31 cellular contexts compared by ENCODE assay signal in the genomic region with DNA sequence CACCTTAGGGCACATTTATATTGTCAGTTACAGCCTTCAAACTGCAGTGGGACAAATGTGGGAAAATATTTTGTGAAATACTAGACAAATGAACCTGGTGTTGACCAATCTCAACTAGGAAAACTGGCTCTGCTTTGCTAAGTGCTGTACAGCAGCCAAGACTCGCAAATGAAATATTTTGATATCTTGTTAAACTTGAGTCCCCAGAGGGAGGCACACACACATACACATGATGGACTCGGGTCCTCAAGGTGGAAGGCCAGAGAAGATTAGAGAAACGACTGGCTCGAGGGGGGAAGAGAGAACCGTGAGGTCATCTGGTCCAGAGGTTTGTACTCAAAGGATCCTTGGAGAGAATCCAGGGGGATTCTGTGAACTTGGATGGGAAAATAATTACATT.
DNase-seq lines count a peak whose midpoint lies in the region; ATAC-seq, FAIRE-seq and TF ChIP-seq lines count a peak whose summit lies in the region.
"Had no signal": no experiment of that assay in that cellular context is flagged by ENCODE, and none has a peak within 500 bp of the region (broad histone marks: within the 10 kb centered on the region; RNA-seq: fewer than 3 reads in every experiment).

No MANE protein-coding gene starts in this region.

- intact Hi-C loops in pancreas (cut with DNase I): no loop called here
- intact Hi-C loops in kidney (cut with DNase I): no loop called here

- H2AFZ ChIP-seq in astrocyte (ENCODE audit: low read depth, low read length): no peak overlapping the region

- H3K4me3 ChIP-seq in HEK293 (ENCODE audit: low read depth, low read length): no peak overlapping the region
- H3K4me3 ChIP-seq in astrocyte (ENCODE audit: insufficient read depth, low read depth, low read length): no peak overlapping the region
- no peak overlapping the region for H3K4me3 ChIP-seq in gastroesophageal sphincter
- H3K4me3 ChIP-seq in pancreas: no peak overlapping the region
- no peak overlapping the region for H3K4me3 ChIP-seq in kidney (ENCODE audit: low read length in 2 of 2)
- H3K4me3 ChIP-seq: BLaER1, heart right ventricle, SK-N-MC, transverse colon had no signal

- no peak overlapping the region for H3K4me2 ChIP-seq in astrocyte (ENCODE audit: low read length)
- H3K4me2 ChIP-seq: BLaER1 had no signal

- no peaks in the 10 kb centered on the region for H3K36me3 ChIP-seq in HEK293 (ENCODE audit: control insufficient read depth in 2 of 2, insufficient read depth in 1 of 2, low read length in 2 of 2)
- H3K36me3 ChIP-seq in astrocyte (ENCODE audit: insufficient read depth, low read length): no peaks in the 10 kb centered on the region
- no peaks in the 10 kb centered on the region for H3K36me3 ChIP-seq in gastroesophageal sphincter
- H3K36me3 ChIP-seq in pancreas: no peaks in the 10 kb centered on the region
- H3K36me3 ChIP-seq in kidney (ENCODE audit: control insufficient read depth in 1 of 2, insufficient read depth in 2 of 2, low read length in 2 of 2): no peaks in the 10 kb centered on the region
- H3K36me3 ChIP-seq: BLaER1, heart right ventricle, neutrophil, transverse colon had no signal

- POLR2A ChIA-PET in HEK293 (lab: Yijun Ruan, JAX): no interaction called here

- peak; percentile 25 for ATAC-seq in gastroesophageal sphincter
- ATAC-seq in pancreas: peak in 3 of 4 donors; percentile 32 to 58 (median 44)
- ATAC-seq: foreskin keratinocyte had no signal

- no peak for DNase-seq in astrocyte (ENCODE audit: low read depth)
- no peak for DNase-seq in pancreas
- no peak for DNase-seq in progenitor cell of endocrine pancreas (ENCODE audit: low spot score, unreplicated experiment)
- no peak for DNase-seq in kidney
- no peak for DNase-seq in GOT3 (lab: John Stamatoyannopoulos, UW)
- DNase-seq: activated CD4-positive, CD25-positive, alpha-beta regulatory T cell treated with anti-CD3 and anti-CD28 coated beads, Interleukin-2, amount 50 U/mL, for 72 hours; activated T-cell treated with anti-CD3 and anti-CD28 coated beads for 4 hours; cerebellar nuclear complex; DMS79; foreskin keratinocyte; GF-D8; heart right ventricle; KBM-7; NCI-H1417; NCI-H2081; NCI-H226; small intestine; stimulated activated CD4-positive, alpha-beta T cell treated with anti-CD3 and anti-CD28 coated beads, Interleukin-1b, Interleukin-23, amount 100 ng/mL, for 48 hours; transverse colon had no signal

- H3K4me1 Mint-ChIP-seq in astrocyte (ENCODE audit: low read depth, unreplicated experiment) (peaks cover 3% of the 10 kb centered on the region), progenitor cell of endocrine pancreas (ENCODE audit: low read depth) (peaks cover 5% of the 10 kb centered on the region)
- H3K4me1 Mint-ChIP-seq: memory B cell had no signal

- H3K4me3 Mint-ChIP-seq in astrocyte (ENCODE audit: unreplicated experiment): peak overlapping the region; percentile 20
- H3K4me3 Mint-ChIP-seq in progenitor cell of endocrine pancreas (ENCODE audit: low read depth): no peak overlapping the region
- H3K4me3 Mint-ChIP-seq: activated naive CD8-positive, alpha-beta T cell; memory B cell; T-helper 1 cell treated with Interleukin-12 subunit alpha and Interleukin-12 subunit beta and Interleukin-4 antibody, amounts not matched to agents 30 μg/mL and 1 μg/mL, for 36 hours had no signal

- CTCF ChIA-PET in HEK293 (lab: Yijun Ruan, JAX): no interaction called here

- H3K27me3 Mint-ChIP-seq in astrocyte (ENCODE audit: low read depth, unreplicated experiment) (peaks cover 4% of the 10 kb centered on the region), progenitor cell of endocrine pancreas (peaks cover 6% of the 10 kb centered on the region)
- H3K27me3 Mint-ChIP-seq: memory B cell had no signal

- 35 to 43% methylated on average over 2 to 5 of the region's 5 CpGs for WGBS in gastroesophageal sphincter (ENCODE audit: low coverage in 1 of 2), 2 donors
- WGBS in pancreas, 2 donors: 12 to 19% methylated on average over 5 of the region's 5 CpGs

- no peaks in the 10 kb centered on the region for H3K9me3 Mint-ChIP-seq in astrocyte (ENCODE audit: unreplicated experiment)
- H3K9me3 Mint-ChIP-seq in progenitor cell of endocrine pancreas (ENCODE audit: low read depth): peaks cover 4% of the 10 kb centered on the region
- H3K9me3 Mint-ChIP-seq: memory B cell; T-helper 1 cell treated with Interleukin-12 subunit alpha and Interleukin-12 subunit beta and Interleukin-4 antibody, amounts not matched to agents 30 μg/mL and 1 μg/mL, for 36 hours had no signal

- H3K9ac ChIP-seq in astrocyte (ENCODE audit: low read length) (no peak overlapping the region), kidney (ENCODE audit: low read length in 2 of 2) (no peak overlapping the region)
- H3K9ac ChIP-seq: BLaER1 had no signal

- H3K36me3 Mint-ChIP-seq in astrocyte (ENCODE audit: low read depth, unreplicated experiment) (peaks cover 2% of the 10 kb centered on the region), progenitor cell of endocrine pancreas (ENCODE audit: insufficient read depth) (peaks cover 2% of the 10 kb centered on the region)
- H3K36me3 Mint-ChIP-seq: activated naive CD8-positive, alpha-beta T cell; memory B cell had no signal

- H3K27me3 ChIP-seq in astrocyte (ENCODE audit: insufficient read depth, low read length) (no peaks in the 10 kb centered on the region), gastroesophageal sphincter (no peaks in the 10 kb centered on the region), pancreas (no peaks in the 10 kb centered on the region)
- H3K27me3 ChIP-seq: BLaER1, foreskin keratinocyte, heart right ventricle, neutrophil, transverse colon had no signal

- H4K20me1 ChIP-seq in astrocyte (ENCODE audit: insufficient read depth, low read length): no peaks in the 10 kb centered on the region
- H4K20me1 ChIP-seq: BLaER1 had no signal

- H3K4me1 ChIP-seq in HEK293 (ENCODE audit: control insufficient read depth, insufficient read depth, low read length) (no peaks in the 10 kb centered on the region; the same call in 1 of the 2 replicates), astrocyte (ENCODE audit: insufficient read depth, low read length) (no peaks in the 10 kb centered on the region), gastroesophageal sphincter (peaks cover 0 to 4% (median 3%) of the 10 kb centered on the region in 3 donors), pancreas (peaks cover 5 to 7% (median 6%) of the 10 kb centered on the region in 3 donors), kidney (ENCODE audit: control insufficient read depth in 1 of 2, insufficient read depth in 1 of 2, low read depth in 1 of 2, low read length in 2 of 2) (no peaks in the 10 kb centered on the region)
- H3K4me1 ChIP-seq: BLaER1 had no signal

- H3K79me2 ChIP-seq in astrocyte (ENCODE audit: insufficient read depth, low read length): no peaks in the 10 kb centered on the region

- FAIRE-seq in astrocyte (lab: Jason Lieb, UNC) (no peak), pancreas (lab: Jason Lieb, UNC) (no peak), kidney (lab: Jason Lieb, UNC) (no peak)
- FAIRE-seq: GM18507, HTR-8/SVneo, small intestine, TTC549 had no signal

- no peak for TF ChIP-seq EP300 in gastroesophageal sphincter (IDR thresholded peaks at IDR 0.05)

- no peak overlapping the region for H3K27ac ChIP-seq in HEK293 (ENCODE audit: extremely low read depth, low read depth, low read length)
- no peak overlapping the region for H3K27ac ChIP-seq in astrocyte (ENCODE audit: low read depth, low read length)
- no peak overlapping the region for H3K27ac ChIP-seq in gastroesophageal sphincter
- H3K27ac ChIP-seq in pancreas: no peak overlapping the region
- H3K27ac ChIP-seq in kidney (ENCODE audit: low read depth in 2 of 2, low read length in 2 of 2): no peak overlapping the region
- H3K27ac ChIP-seq: BLaER1, foreskin keratinocyte, neutrophil, RWPE1, SK-N-MC, transverse colon had no signal

- H3K27ac Mint-ChIP-seq in astrocyte (ENCODE audit: unreplicated experiment) (no peak overlapping the region), progenitor cell of endocrine pancreas (no peak overlapping the region)
- H3K27ac Mint-ChIP-seq: activated naive CD8-positive, alpha-beta T cell; memory B cell; T-helper 1 cell treated with Interleukin-12 subunit alpha and Interleukin-12 subunit beta and Interleukin-4 antibody, amounts not matched to agents 30 μg/mL and 1 μg/mL, for 36 hours had no signal

- H3K9me3 ChIP-seq in HEK293 (ENCODE audit: control insufficient read depth, insufficient read depth, low read depth, low read length) (no peaks in the 10 kb centered on the region), astrocyte (ENCODE audit: insufficient read depth, low read depth, low read length) (no peaks in the 10 kb centered on the region), gastroesophageal sphincter (no peaks in the 10 kb centered on the region), pancreas (no peaks in the 10 kb centered on the region), kidney (ENCODE audit: control insufficient read depth in 1 of 2, low read length in 2 of 2) (no peaks in the 10 kb centered on the region)
- H3K9me3 ChIP-seq: BLaER1, heart right ventricle, neutrophil, transverse colon had no signal

- no peak for TF ChIP-seq POLR2A in gastroesophageal sphincter (IDR thresholded peaks at IDR 0.05)

- no peak for TF ChIP-seq CTCF in HEK293 (tag by site-specific recombination; IDR thresholded peaks at IDR 0.05)
- no peak for TF ChIP-seq CTCF in astrocyte (IDR thresholded peaks at IDR 0.05; ENCODE audit: insufficient read depth, low read depth, low read length)
- TF ChIP-seq CTCF in gastroesophageal sphincter (IDR thresholded peaks at IDR 0.05): no peak
- no peak for TF ChIP-seq CTCF in pancreas (IDR thresholded peaks at IDR 0.05)
- TF ChIP-seq CTCF in progenitor cell of endocrine pancreas (IDR thresholded peaks at IDR 0.05; ENCODE audit: unreplicated experiment): no peak
- no peak for TF ChIP-seq CTCF in kidney (IDR thresholded peaks at IDR 0.05; ENCODE audit: borderline replicate concordance, extremely low read depth, insufficient read depth)

TF ChIP-seq in HEK293, 187 proteins besides CTCF, POLR2A, EP300 and RAD21 (continues in another document):
- no peak for TF ChIP-seq ZNF138 (tag by site-specific recombination; IDR thresholded peaks at IDR 0.05; ENCODE audit: borderline replicate concordance)
- TF ChIP-seq, protein P1, sequence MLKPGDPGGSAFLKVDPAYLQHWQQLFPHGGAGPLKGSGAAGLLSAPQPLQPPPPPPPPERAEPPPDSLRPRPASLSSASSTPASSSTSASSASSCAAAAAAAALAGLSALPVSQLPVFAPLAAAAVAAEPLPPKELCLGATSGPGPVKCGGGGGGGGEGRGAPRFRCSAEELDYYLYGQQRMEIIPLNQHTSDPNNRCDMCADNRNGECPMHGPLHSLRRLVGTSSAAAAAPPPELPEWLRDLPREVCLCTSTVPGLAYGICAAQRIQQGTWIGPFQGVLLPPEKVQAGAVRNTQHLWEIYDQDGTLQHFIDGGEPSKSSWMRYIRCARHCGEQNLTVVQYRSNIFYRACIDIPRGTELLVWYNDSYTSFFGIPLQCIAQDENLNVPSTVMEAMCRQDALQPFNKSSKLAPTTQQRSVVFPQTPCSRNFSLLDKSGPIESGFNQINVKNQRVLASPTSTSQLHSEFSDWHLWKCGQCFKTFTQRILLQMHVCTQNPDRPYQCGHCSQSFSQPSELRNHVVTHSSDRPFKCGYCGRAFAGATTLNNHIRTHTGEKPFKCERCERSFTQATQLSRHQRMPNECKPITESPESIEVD (tag by site-specific recombination; IDR thresholded peaks at IDR 0.05): 0 out of 2 replicates have a peak, but pooled peaks have one; percentile 18
